Comparison of ENCODE assay signal across 8 cellular contexts in genomic region chr1:155001688-155002474, GRCh38. TPM values are rescaled to one million over a fixed set of nuclear protein-coding genes. Genes with fewer than 3 reads are reported as not detected.
DNase-seq lines count a peak whose midpoint lies in the region; ATAC-seq and TF ChIP-seq lines count a peak whose summit lies in the region.

No MANE protein-coding gene starts in this region.

- no peaks in the 10 kb centered on the region for H3K27me3 ChIP-seq in HCT116 (ENCODE audit: insufficient read depth, low read length)

- no peaks in the 10 kb centered on the region for H4K20me1 ChIP-seq in HCT116 (ENCODE audit: insufficient read depth)

- no peaks in the 10 kb centered on the region for H3K9me3 ChIP-seq in ES-I3 (ENCODE audit: control insufficient read depth, insufficient read depth, low read length)
- no peaks in the 10 kb centered on the region for H3K9me3 ChIP-seq in HCT116 (ENCODE audit: control insufficient read depth in 1 of 2, insufficient read depth in 1 of 2, low read depth in 1 of 2, low read length in 2 of 2)

- peak in 2 of 3 experiments; percentile 52; a peak in 4 of 6 replicates for TF ChIP-seq CTCF in HCT116 (IDR thresholded peaks at IDR 0.05 in 2 of 3, conservative IDR thresholded peaks at IDR 0.05 in 1 of 3; ENCODE audit: borderline replicate concordance in 1 of 3, insufficient read depth in 1 of 3, low read depth in 2 of 3, low read length in 2 of 3)
- peak; percentile 59 for TF ChIP-seq CTCF in NB4 (IDR thresholded peaks at IDR 0.05; ENCODE audit: low read depth, low read length)

- no TSS peak for BruUV-seq in HCT116 (replicated peaks; lab: Mats Ljungman, UMichigan)

- peaks cover 7% of the 10 kb centered on the region; the same call in 1 of the 2 replicates for H3K4me1 ChIP-seq in ES-I3 (ENCODE audit: insufficient read depth, low read length)
- peaks cover 22 to 66% of the 10 kb centered on the region in 2 experiments for H3K4me1 ChIP-seq in HCT116 (ENCODE audit: control insufficient read depth in 1 of 2, insufficient read depth in 2 of 2, low read length in 2 of 2)

- no peaks in the 10 kb centered on the region for H3K9me3 Mint-ChIP-seq in activated naive CD4-positive, alpha-beta T cell treated with anti-CD3 and anti-CD28 coated beads, Interleukin-2, amount 10 ng/mL, durations not matched to agents 7 days and 5 days

- H3K4me2 ChIP-seq in HCT116 (ENCODE audit: low read length), result peak overlapping the region; percentile 96

- RAD21 ChIA-PET in HCT116 (lab: Charles Lee; ENCODE audit: low non-redundant PET in 1 of 2, low total read pairs in 2 of 2, uncharacterized antibody in 2 of 2, unreplicated experiment in 2 of 2), result interaction anchor here (0.6 to 0.7 kb wide), 2 partner anchors 68 to 271 kb away, joined by 4 to 7 read pairs; partner anchors contain the start of gene CLK2 (in 1 of the 2)

- H3K4me3 Mint-ChIP-seq in activated naive CD4-positive, alpha-beta T cell treated with anti-CD3 and anti-CD28 coated beads, Interleukin-2, amount 10 ng/mL, durations not matched to agents 7 days and 5 days, result peak overlapping the region; percentile 92

- H3K27ac ChIP-seq in HCT116 (ENCODE audit: low read depth, low read length) (peak overlapping the region; percentile 99), substantia nigra (ENCODE audit: low read depth, low read length, poor library complexity, severe bottlenecking) (peak overlapping the region; percentile 98)

- H3K27ac Mint-ChIP-seq in activated naive CD4-positive, alpha-beta T cell treated with anti-CD3 and anti-CD28 coated beads, Interleukin-2, amount 10 ng/mL, durations not matched to agents 7 days and 5 days, result peak overlapping the region; percentile 95

- intact Hi-C loops in HCT116 (cut with micrococcal nuclease), result loop anchor here (1.0 to 5.0 kb wide), 3 partner anchors 15 to 50 kb away; partner anchors contain the start of genes ADAM15 and CKS1B

- peaks cover 43% of the 10 kb centered on the region for H3K79me2 ChIP-seq in HCT116 (ENCODE audit: insufficient read depth, low read length)

- H3K27me3 Mint-ChIP-seq in activated naive CD4-positive, alpha-beta T cell treated with anti-CD3 and anti-CD28 coated beads, Interleukin-2, amount 10 ng/mL, durations not matched to agents 7 days and 5 days, result peaks cover 4% of the 10 kb centered on the region

- DNase-seq in HCT116 (ENCODE audit: low read depth, low spot score), result peak; percentile 99
- DNase-seq in NB4 (ENCODE audit: low read depth), result peak; percentile 99
- DNase-seq in SK-N-DZ (ENCODE audit: low spot score), result peak; percentile 99
- peak; percentile 100 for DNase-seq in activated naive CD4-positive, alpha-beta T cell treated with anti-CD3 and anti-CD28 coated beads, Interleukin-2, amount 10 ng/mL, durations not matched to agents 7 days and 5 days
- peak; percentile 98 for DNase-seq in germinal center (ENCODE audit: low spot score)
- peak; percentile 97 for DNase-seq in non-pigmented ciliary epithelial cell (ENCODE audit: low read depth)
- peak; percentile 76 to 100 (median 99) for DNase-seq in substantia nigra (lab: John Stamatoyannopoulos, UW)

- H3K36me3 ChIP-seq in ES-I3 (ENCODE audit: insufficient read depth, low read length), result no peaks in the 10 kb centered on the region
- no peaks in the 10 kb centered on the region; a peak in 1 of 4 replicates for H3K36me3 ChIP-seq in HCT116 (ENCODE audit: control insufficient read depth in 1 of 2, insufficient read depth in 2 of 2, low read length in 2 of 2)

- H3K36me3 Mint-ChIP-seq in activated naive CD4-positive, alpha-beta T cell treated with anti-CD3 and anti-CD28 coated beads, Interleukin-2, amount 10 ng/mL, durations not matched to agents 7 days and 5 days, result peaks cover 6% of the 10 kb centered on the region

- CTCF ChIA-PET in HCT116 (lab: Charles Lee), result interaction anchor here (0.6 to 1.8 kb wide), 8 partner anchors 14 to 516 kb away, joined by 3 to 7 read pairs (median 3); partner anchors contain the start of genes ADAM15 and SHC1
- CTCF ChIA-PET in activated naive CD4-positive, alpha-beta T cell treated with anti-CD3 and anti-CD28 coated beads, Interleukin-2, amount 10 ng/mL, durations not matched to agents 7 days and 5 days (lab: Charles Lee), result interaction anchor here (1.0 to 4.7 kb wide), 5 partner anchors 11 to 47 kb away, joined by 3 to 17 read pairs (median 15); partner anchors contain the start of gene PBXIP1

- ATAC-seq in HCT116, result peak; percentile 72

- H3K4me3 ChIP-seq in HCT116 (replicated peaks in 1 of 2; ENCODE audit: low read depth in 1 of 2, low read length in 2 of 2) (peak overlapping the region; percentile 85 to 98), NB4 (ENCODE audit: low read depth, low read length) (peak overlapping the region; percentile 80)

- TF ChIP-seq POLR2A in HCT116 (IDR thresholded peaks at IDR 0.05; ENCODE audit: borderline replicate concordance, extremely low read depth, insufficient read depth, insufficient read length) (no peak), NB4 (IDR thresholded peaks at IDR 0.05; ENCODE audit: extremely low read depth, insufficient read length) (no peak)

- H3K9ac ChIP-seq in ES-I3 (ENCODE audit: low read depth, low read length) (peak overlapping the region; percentile 89), HCT116 (ENCODE audit: low read length) (peak overlapping the region; percentile 91)

- H3K9me2 ChIP-seq in HCT116 (ENCODE audit: insufficient read depth), result no peaks in the 10 kb centered on the region

- POLR2A ChIA-PET in HCT116 (lab: Charles Lee), result interaction anchor here (0.6 to 1.4 kb wide), 8 partner anchors 10 to 339 kb away, joined by 3 to 7 read pairs (median 3); no protein-coding TSS in a partner anchor

- no peak overlapping the region for H2AFZ ChIP-seq in HCT116 (ENCODE audit: low read depth, low read length, poor library complexity, severe bottlenecking)

- peaks cover 62% of the 10 kb centered on the region for H3K4me1 Mint-ChIP-seq in activated naive CD4-positive, alpha-beta T cell treated with anti-CD3 and anti-CD28 coated beads, Interleukin-2, amount 10 ng/mL, durations not matched to agents 7 days and 5 days

- TF ChIP-seq RAD21 in HCT116 (IDR thresholded peaks at IDR 0.05; ENCODE audit: low read depth), result no peak

TF ChIP-seq in HCT116, 20 proteins besides CTCF, POLR2A, EP300 and RAD21:
- TF ChIP-seq ATF3 (IDR thresholded peaks at IDR 0.05), result no peak
- peak; percentile 52 for TF ChIP-seq TCF7L2 (IDR thresholded peaks at IDR 0.05; ENCODE audit: borderline replicate concordance, extremely low read depth, insufficient read depth, insufficient read length)

RNA-seq across cellular contexts. Expression of gene ZBTB7B, which starts 0.7 kb away (rescaled TPM):
- 57.0 TPM for total RNA-seq in HCT116 (2021; ENCODE audit: unreplicated experiment)
- 42.3 and 47.5 TPM in 2 replicates for polyA plus RNA-seq in HCT116 (2012)
- polyA plus RNA-seq in SK-N-DZ (2014; cell fraction: cytosol; rRNA removed), result 4.1 and 4.9 TPM in 2 replicates
- polyA plus RNA-seq in SK-N-DZ (2014; cell fraction: nucleus; rRNA removed), result 8.2 and 11.4 TPM in 2 replicates

RNA-seq across cellular contexts. Expression of gene LENEP, which starts 8.5 kb away (rescaled TPM):
- 0.42 TPM for total RNA-seq in HCT116 (2021; ENCODE audit: unreplicated experiment)
- 0.31 TPM in 1 of 2 replicates, not detected in the other for polyA plus RNA-seq in HCT116 (2012)
- not detected in 2 replicates for polyA plus RNA-seq in SK-N-DZ (2014; cell fraction: cytosol; rRNA removed)
- 0.98 TPM in 1 of 2 replicates, not detected in the other for polyA plus RNA-seq in SK-N-DZ (2014; cell fraction: nucleus; rRNA removed)

RNA-seq across cellular contexts. Expression of gene FLAD1, which starts 18.7 kb away (rescaled TPM):
- 58.4 TPM for total RNA-seq in HCT116 (2021; ENCODE audit: unreplicated experiment)
- polyA plus RNA-seq in HCT116 (2012), result 49.9 and 53.7 TPM in 2 replicates
- 133 and 172 TPM in 2 replicates for polyA plus RNA-seq in SK-N-DZ (2014; cell fraction: cytosol; rRNA removed)
- polyA plus RNA-seq in SK-N-DZ (2014; cell fraction: nucleus; rRNA removed), result 243 and 343 TPM in 2 replicates

RNA-seq across cellular contexts. Expression of gene CKS1B, which starts 27.4 kb away (rescaled TPM):
- total RNA-seq in HCT116 (2021; ENCODE audit: unreplicated experiment), result 229 TPM
- polyA plus RNA-seq in HCT116 (2012), result 490 and 557 TPM in 2 replicates
- 523 and 644 TPM in 2 replicates for polyA plus RNA-seq in SK-N-DZ (2014; cell fraction: cytosol; rRNA removed)
- polyA plus RNA-seq in SK-N-DZ (2014; cell fraction: nucleus; rRNA removed), result 311 and 412 TPM in 2 replicates

RNA-seq across cellular contexts. Expression of gene SHC1, which starts 31.3 kb away (rescaled TPM):
- 148 TPM for total RNA-seq in HCT116 (2021; ENCODE audit: unreplicated experiment)
- polyA plus RNA-seq in HCT116 (2012), result 135 and 142 TPM in 2 replicates
- polyA plus RNA-seq in SK-N-DZ (2014; cell fraction: cytosol; rRNA removed), result 65.4 and 75.4 TPM in 2 replicates
- polyA plus RNA-seq in SK-N-DZ (2014; cell fraction: nucleus; rRNA removed), result 98.6 and 121 TPM in 2 replicates

Comparison
In these comparisons a context has a peak if more than half of its experiments do, and no peak if none do; other contexts are left out.
1. Peak in every context shown above with its lines: DNase-seq, ATAC-seq, H3K4me3 ChIP-seq and H3K27ac ChIP-seq.